ENCODE assay signal across 16 cellular contexts in the genomic region with DNA sequence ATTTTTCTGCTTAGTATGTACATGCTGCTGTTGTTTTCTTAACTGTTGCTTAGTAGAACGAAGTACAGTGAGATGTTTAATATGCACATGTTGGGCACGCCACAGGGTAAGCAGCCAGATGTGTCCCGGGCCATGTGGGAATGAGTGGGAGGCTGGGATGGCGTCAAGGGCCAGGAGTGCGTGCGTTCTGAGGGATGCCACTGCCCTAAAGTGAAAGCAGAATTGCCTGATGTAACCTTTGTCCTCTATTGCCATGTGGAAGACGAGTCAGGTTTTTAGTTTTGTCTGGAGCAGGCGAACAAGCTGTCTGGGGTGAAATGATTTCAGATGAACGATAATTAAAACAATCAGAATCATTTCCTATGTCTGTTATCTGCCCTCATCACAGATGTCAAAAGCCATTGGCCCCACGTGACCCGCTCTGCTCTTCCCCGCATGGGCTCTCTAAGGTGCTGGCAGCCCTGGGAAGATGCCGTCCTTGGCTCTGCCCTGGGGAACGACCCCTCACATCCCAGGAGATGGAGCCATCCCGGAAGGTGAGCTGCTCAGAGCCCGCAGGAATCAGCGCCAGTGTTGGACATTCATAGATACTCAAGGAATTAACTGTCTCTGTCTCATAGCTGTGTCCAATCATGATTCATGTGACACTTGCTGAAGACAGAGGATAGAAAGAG.
"Had no signal": no experiment of that assay in that cellular context is flagged by ENCODE, and none has a peak within 500 bp of the region (broad histone marks: within the 10 kb centered on the region; RNA-seq: fewer than 3 reads in every experiment).

No MANE protein-coding gene starts in this region.

- H3K36me3 ChIP-seq: prostate gland, right lobe of liver, transverse colon had no signal

- H3K4me1 ChIP-seq: parathyroid adenoma, prostate gland, right lobe of liver, testis, transverse colon had no signal

- DNase-seq: foreskin melanocyte; left colon; left ventricle myocardium superior; mesendoderm; naive thymus-derived CD4-positive, alpha-beta T cell; nephron progenitor cell; right lobe of liver; stimulated activated CD4-positive, alpha-beta T cell treated with anti-CD3 and anti-CD28 coated beads, Interleukin-15, amount 100 ng/mL, for 24 hours; stimulated activated CD4-positive, alpha-beta T cell treated with anti-CD3 and anti-CD28 coated beads, Interleukin-1b, Interleukin-23, amount 100 ng/mL, for 48 hours; stimulated activated CD4-positive, alpha-beta T cell treated with anti-CD3 and anti-CD28 coated beads, Interleukin-4, amount 100 ng/mL, for 24 hours; testis; transverse colon had no signal

- H2AFZ ChIP-seq: hepatocyte, parathyroid adenoma had no signal

- H3K4me2 ChIP-seq: hepatocyte had no signal

- H3K79me2 ChIP-seq: hepatocyte, parathyroid adenoma had no signal

- H3K27ac ChIP-seq: hepatocyte, parathyroid adenoma, prostate gland, right lobe of liver, testis, transverse colon had no signal

- H3K9me3 ChIP-seq: prostate gland, right lobe of liver, testis had no signal

- H3K4me3 ChIP-seq: hepatocyte, prostate gland, right lobe of liver, testis, transverse colon had no signal

- H3K27me3 ChIP-seq: hepatocyte, right lobe of liver, testis, transverse colon had no signal

- FAIRE-seq: colon had no signal

- H3K9ac ChIP-seq: parathyroid adenoma had no signal
